8 cellular contexts compared by ENCODE assay signal in genomic region chr1:151443846-151444790, GRCh38. TPM values are rescaled to one million over a fixed set of nuclear protein-coding genes. Genes with fewer than 3 reads are reported as not detected.
A peak's percentile ranks its signal among the peaks of the same experiment; 100 is the strongest.
DNase-seq lines count a peak whose midpoint lies in the region; ATAC-seq, FAIRE-seq and TF ChIP-seq lines count a peak whose summit lies in the region.

No MANE protein-coding gene starts in this region.

- peak overlapping the region; percentile 39 for H3K27ac ChIP-seq in A673 (ENCODE audit: low read depth, low read length, poor library complexity, severe bottlenecking)
- peak overlapping the region; percentile 8 for H3K27ac ChIP-seq in neutrophil
- H3K27ac ChIP-seq in upper lobe of left lung, result peak overlapping the region in 2 of 4 donors; percentile 5 to 51

- H3K36me3 ChIP-seq in A673 (ENCODE audit: insufficient read depth, low read length, poor library complexity, severe bottlenecking) (peaks cover 21% of the 10 kb centered on the region), neutrophil (peaks cover 29% of the 10 kb centered on the region), upper lobe of left lung (peaks cover 0 to 26% (median 3%) of the 10 kb centered on the region in 4 donors)

- POLR2A ChIA-PET in A673 (lab: Charles Lee; ENCODE audit: low non-redundant PET), result no interaction called here

- H3K4me3 ChIP-seq in A673 (ENCODE audit: low read depth, low read length, poor library complexity, severe bottlenecking) (no peak overlapping the region), fibroblast of mammary gland (ENCODE audit: control insufficient read depth, low read depth, low read length) (no peak overlapping the region), neutrophil (ENCODE audit: low read depth in 1 of 2, low read length in 1 of 2) (no peak overlapping the region), upper lobe of left lung (no peak overlapping the region)

- TF ChIP-seq EP300 in upper lobe of left lung (IDR thresholded peaks at IDR 0.05), result no peak

- BruUV-seq in A673 (replicated peaks; lab: Mats Ljungman, UMichigan), result no TSS peak

- FAIRE-seq in GM18507 (lab: Jason Lieb, UNC), result peak; percentile 95
- FAIRE-seq in RCC 7860 (lab: Jason Lieb, UNC), result peak; percentile 89

- CTCF ChIA-PET in A673 (lab: Charles Lee), result interaction anchor here (0.5 to 1.0 kb wide), 4 partner anchors 53 to 438 kb away, joined by 4 to 9 read pairs (median 5); partner anchors contain the start of gene CGN

- peak; percentile 80 to 93 for ATAC-seq in upper lobe of left lung (ENCODE audit: low FRiP score in 2 of 2)

- intact Hi-C loops in A673 (cut with micrococcal nuclease; ENCODE audit: unreplicated experiment), result loop anchor here (2.0 kb wide), 1 partner anchor 291 kb away; no protein-coding TSS in a partner anchor

- WGBS in upper lobe of left lung, 2 donors, result 41 to 44% methylated on average over 4 of the region's 4 CpGs

- no peak for TF ChIP-seq POLR2A in upper lobe of left lung (IDR thresholded peaks at IDR 0.05)

- DNase-seq in A673 (ENCODE audit: low spot score) (peak; percentile 87), GM18507 (ENCODE audit: extremely low spot score, insufficient read length, low read depth) (no peak), LHCN-M2 (ENCODE audit: low read depth) (peak; percentile 78), RCC 7860 (ENCODE audit: low spot score) (peak; percentile 63), fibroblast of mammary gland (ENCODE audit: low read depth) (peak; percentile 85), upper lobe of left lung (peak in 1 of 2 donors; percentile 55)
- peak; percentile 62 to 66 for DNase-seq in activated T-cell treated with anti-CD3 and anti-CD28 coated beads, Interleukin-2, amount 50 U/mL, for 48 hours

- TF ChIP-seq CTCF in A673 (conservative IDR thresholded peaks at IDR 0.05; ENCODE audit: low read depth, low read length) (peak; percentile 87), fibroblast of mammary gland (conservative IDR thresholded peaks at IDR 0.05; ENCODE audit: control insufficient read depth, insufficient read depth, low read depth, low read length) (peak; percentile 84), neutrophil (IDR thresholded peaks at IDR 0.05) (peak; percentile 62), upper lobe of left lung (IDR thresholded peaks at IDR 0.05) (peak; percentile 58 to 78 (median 65))

- H3K27me3 ChIP-seq in A673 (replicated peaks; ENCODE audit: insufficient read depth, low read depth, low read length, poor library complexity) (no peaks in the 10 kb centered on the region), neutrophil (no peaks in the 10 kb centered on the region), upper lobe of left lung (no peaks in the 10 kb centered on the region)

- H3K4me1 ChIP-seq in A673 (ENCODE audit: insufficient read depth, low read length, poor library complexity, severe bottlenecking) (peaks cover 20% of the 10 kb centered on the region), neutrophil (ENCODE audit: control insufficient read depth in 1 of 2, insufficient read depth in 1 of 2, low read depth in 1 of 2, low read length in 1 of 2) (no peaks in the 10 kb centered on the region), upper lobe of left lung (peaks cover 17 to 24% (median 22%) of the 10 kb centered on the region in 4 donors)

- no peaks in the 10 kb centered on the region for H3K9me3 ChIP-seq in A673 (ENCODE audit: low read depth, low read length, poor library complexity, severe bottlenecking)
- no peaks in the 10 kb centered on the region for H3K9me3 ChIP-seq in neutrophil
- no peaks in the 10 kb centered on the region for H3K9me3 ChIP-seq in upper lobe of left lung

RNA-seq across cellular contexts. Expression of gene POGZ, which starts 15.2 kb away (rescaled TPM):
- total RNA-seq in A673 (2021) (98.4 and 102 TPM in 2 replicates), LHCN-M2 (2014; rRNA removed) (16.4 and 24.6 TPM in 2 replicates), upper lobe of left lung (100 to 1,000 TPM in 1 of 6 donors, 10 to 100 TPM in 5; 34.2 to 148 (median 67.9) TPM)
- polyA plus RNA-seq in LHCN-M2 (2012), result 17.4 TPM

RNA-seq across cellular contexts. Expression of gene PSMB4, which starts 44.7 kb away (rescaled TPM):
- total RNA-seq in A673 (2021) (553 and 565 TPM in 2 replicates), LHCN-M2 (2014; rRNA removed) (238 and 258 TPM in 2 replicates), upper lobe of left lung (100 to 1,000 TPM; 127 to 216 (median 179) TPM)
- polyA plus RNA-seq in LHCN-M2 (2012), result 418 TPM
